ENCODE assay signal across 24 cellular contexts in the genomic region with DNA sequence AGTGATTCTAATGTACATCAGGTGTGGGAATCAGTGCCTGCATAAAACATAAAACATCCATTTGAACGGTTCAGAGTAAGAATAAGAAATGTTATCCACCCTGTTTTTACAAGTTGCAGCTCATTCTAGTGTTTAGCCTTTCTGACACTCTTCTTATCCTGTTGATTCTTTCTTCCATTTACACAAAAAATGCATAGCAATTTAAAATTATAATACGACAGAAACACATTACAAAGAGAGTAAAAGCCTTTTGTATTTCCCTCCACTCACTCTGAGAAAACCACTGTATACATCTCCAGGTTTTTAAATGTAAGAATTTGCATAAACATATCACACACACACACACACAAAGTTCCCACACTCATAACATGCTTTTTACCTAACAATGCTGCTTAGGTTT.
"Had no signal": no experiment of that assay in that cellular context is flagged by ENCODE, and none has a peak within 500 bp of the region (broad histone marks: within the 10 kb centered on the region; RNA-seq: fewer than 3 reads in every experiment).

No MANE protein-coding gene starts in this region.

- H3K36me3 ChIP-seq: colonic mucosa, esophagus squamous epithelium, gastroesophageal sphincter, heart left ventricle, left lung, lower lobe of right lung had no signal

- H3K4me1 Mint-ChIP-seq: naive B cell; naive thymus-derived CD8-positive, alpha-beta T cell had no signal

- H3K27ac ChIP-seq: colonic mucosa, epithelial cell of prostate, esophagus squamous epithelium, gastroesophageal sphincter, heart left ventricle, left lung, lower lobe of right lung had no signal

- H3K9me3 ChIP-seq: colonic mucosa, esophagus squamous epithelium, gastroesophageal sphincter, left lung, mucosa of descending colon had no signal

- H3K4me1 ChIP-seq: colonic mucosa, esophagus squamous epithelium, gastroesophageal sphincter, heart left ventricle, left lung, lower lobe of right lung had no signal

- H3K27me3 ChIP-seq: colonic mucosa, esophagus squamous epithelium, gastroesophageal sphincter, heart left ventricle, left lung had no signal

- H3K27me3 Mint-ChIP-seq: dendritic cell treated with granulocyte-macrophage colony-stimulating factor and Interleukin-4, amounts not matched to agents 40 ng/mL and 50 ng/mL, for 4 days; effector memory CD8-positive, alpha-beta T cell; naive B cell; naive thymus-derived CD8-positive, alpha-beta T cell had no signal

- ATAC-seq: effector memory CD8-positive, alpha-beta T cell; esophagus mucosa; gastroesophageal sphincter; heart left ventricle; left cardiac atrium; left lung; left ventricle myocardium superior; lower lobe of right lung; mucosa of descending colon; naive thymus-derived CD8-positive, alpha-beta T cell had no signal

- H3K4me3 ChIP-seq: colonic mucosa, esophagus squamous epithelium, gastroesophageal sphincter, heart left ventricle, left lung, lower lobe of right lung, mucosa of descending colon had no signal

- H3K36me3 Mint-ChIP-seq: naive B cell had no signal

- DNase-seq: colonic mucosa; cortex of kidney; effector CD8-positive, alpha-beta T cell; effector memory CD8-positive, alpha-beta T cell; endodermal cell; erythroblast; esophagus squamous epithelium; foreskin fibroblast; foreskin melanocyte; heart left ventricle; hippocampal formation; left cardiac atrium; left lung; left ventricle myocardium superior; lower lobe of right lung; mesenchymal stem cell; mucosa of descending colon; naive B cell; naive thymus-derived CD8-positive, alpha-beta T cell had no signal

- H3K4me3 Mint-ChIP-seq: dendritic cell treated with granulocyte-macrophage colony-stimulating factor and Interleukin-4, amounts not matched to agents 40 ng/mL and 50 ng/mL, for 4 days; effector memory CD8-positive, alpha-beta T cell; endodermal cell; mesothelial cell of epicardium; naive B cell; naive thymus-derived CD8-positive, alpha-beta T cell had no signal

- H3K27ac Mint-ChIP-seq: dendritic cell treated with granulocyte-macrophage colony-stimulating factor and Interleukin-4, amounts not matched to agents 40 ng/mL and 50 ng/mL, for 4 days; effector memory CD8-positive, alpha-beta T cell; endodermal cell; mesothelial cell of epicardium; naive B cell; naive thymus-derived CD8-positive, alpha-beta T cell had no signal
